1 cellular context compared by ENCODE assay signal in the genomic region with DNA sequence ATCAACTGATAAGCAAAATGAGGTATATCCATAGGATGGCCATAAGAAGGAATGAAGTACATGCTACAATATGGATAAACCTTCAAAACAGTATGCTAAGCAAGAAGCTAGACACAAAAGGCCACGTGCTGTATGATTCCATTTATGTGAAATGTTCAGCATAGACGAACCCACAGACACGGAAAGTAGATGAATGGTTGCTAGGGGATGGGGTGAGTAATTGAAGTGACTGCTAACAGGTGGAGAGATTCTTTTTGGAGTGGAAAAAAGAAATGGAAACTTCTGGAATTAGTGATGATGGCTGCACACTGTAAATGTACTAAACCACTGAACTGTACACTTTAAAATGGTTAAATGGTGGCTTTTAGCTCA.
TF ChIP-seq lines count a peak whose summit lies in the region.

No MANE protein-coding gene starts in this region.

TF ChIP-seq in H1, 55 proteins besides CTCF, POLR2A, EP300 and RAD21:
- TF ChIP-seq SP1 (IDR thresholded peaks at IDR 0.05; ENCODE audit: low read depth, low read length) = no peak
